21 cellular contexts compared by ENCODE assay signal in genomic region chr5:37773809-37774208, GRCh38.
"Had no signal": no experiment of that assay in that cellular context is flagged by ENCODE, and none has a peak within 500 bp of the region (broad histone marks: within the 10 kb centered on the region; RNA-seq: fewer than 3 reads in every experiment).

No MANE protein-coding gene starts in this region.

- H3K4me3 Mint-ChIP-seq: activated CD8-positive, alpha-beta T cell treated with anti-CD3 and anti-CD28 coated beads, Interleukin-2, amount 10 ng/mL, durations not matched to agents 7 days and 5 days; activated naive CD4-positive, alpha-beta T cell treated with anti-CD3 and anti-CD28 coated beads, Interleukin-2, amount 50 U/mL, for 24 hours; T-helper 17 cell; WTC11 had no signal

- H3K27ac Mint-ChIP-seq: activated CD8-positive, alpha-beta T cell treated with anti-CD3 and anti-CD28 coated beads, Interleukin-2, amount 10 ng/mL, durations not matched to agents 7 days and 5 days; activated naive CD4-positive, alpha-beta T cell treated with anti-CD3 and anti-CD28 coated beads, Interleukin-2, amount 50 U/mL, for 24 hours; T-helper 17 cell; WTC11 had no signal

- H3K27me3 ChIP-seq: MG63 had no signal

- H3K36me3 ChIP-seq: MG63 had no signal

- H3K27me3 Mint-ChIP-seq: activated naive CD4-positive, alpha-beta T cell treated with anti-CD3 and anti-CD28 coated beads, Interleukin-2, amount 50 U/mL, for 24 hours had no signal

- H3K4me1 Mint-ChIP-seq: activated naive CD4-positive, alpha-beta T cell treated with anti-CD3 and anti-CD28 coated beads, Interleukin-2, amount 50 U/mL, for 24 hours; T-helper 17 cell; WTC11 had no signal

- DNase-seq: activated CD4-positive, alpha-beta T cell treated with anti-CD3 and anti-CD28 coated beads for 48 hours; activated CD4-positive, alpha-beta T cell treated with anti-CD3 and anti-CD28 coated beads, Interleukin-2, amount 50 U/mL, for 4 hours; activated CD4-positive, CD25-positive, alpha-beta regulatory T cell treated with anti-CD3 and anti-CD28 coated beads, Interleukin-2, amount 50 U/mL, for 72 hours; activated CD8-positive, alpha-beta memory T cell treated with anti-CD3 and anti-CD28 coated beads, Interleukin-2, amount 50 U/mL, for 48 hours; activated CD8-positive, alpha-beta T cell treated with anti-CD3 and anti-CD28 coated beads, Interleukin-2, amount 10 ng/mL, durations not matched to agents 7 days and 5 days; activated T-cell treated with anti-CD3 and anti-CD28 coated beads, Interleukin-2, amount 50 U/mL, for 1 hour; aorta; cerebellar nuclear complex; MG63; MV-4-11; NCI-H1105; NCI-H1436; NCI-H1694 treated with DMSO at 0.1 percent for 48 hours; NCI-H2029 treated with DMSO at 0.1 percent for 48 hours; NCI-H510A treated with DMSO at 0.1 percent for 48 hours; PC-3; SHP77; T-helper 17 cell; T-helper 9 cell had no signal

- H3K4me3 ChIP-seq: MG63 had no signal
